Comparison of ENCODE assay signal across 10 cellular contexts in genomic region chr11:27699926-27700350, GRCh38. TPM values are rescaled to one million over a fixed set of nuclear protein-coding genes. Genes with fewer than 3 reads are reported as not detected.
A peak's percentile ranks its signal among the peaks of the same experiment; 100 is the strongest.
DNase-seq lines count a peak whose midpoint lies in the region; ATAC-seq, FAIRE-seq and TF ChIP-seq lines count a peak whose summit lies in the region.
"Had no signal": no experiment of that assay in that cellular context is flagged by ENCODE, and none has a peak within 500 bp of the region (broad histone marks: within the 10 kb centered on the region; RNA-seq: fewer than 3 reads in every experiment).

No MANE protein-coding gene starts in this region.

- no peaks in the 10 kb centered on the region for H3K79me2 ChIP-seq in MM.1S (ENCODE audit: low read length)

- no peaks in the 10 kb centered on the region for H3K36me3 ChIP-seq in BJ (ENCODE audit: control insufficient read depth, insufficient read depth, low read length)
- H3K36me3 ChIP-seq in MM.1S (replicated peaks; ENCODE audit: insufficient read depth, low read length): no peaks in the 10 kb centered on the region
- H3K36me3 ChIP-seq in esophagus (ENCODE audit: control insufficient read depth in 2 of 2, insufficient read depth in 2 of 2, low read length in 1 of 2): no peaks in the 10 kb centered on the region
- H3K36me3 ChIP-seq: adrenal gland had no signal

- H3K9me3 ChIP-seq in MM.1S (replicated peaks; ENCODE audit: insufficient read depth, low read length) (no peaks in the 10 kb centered on the region), esophagus (ENCODE audit: control insufficient read depth in 2 of 2, insufficient read depth in 1 of 2, low read depth in 1 of 2, low read length in 1 of 2) (no peaks in the 10 kb centered on the region)
- H3K9me3 ChIP-seq: adrenal gland had no signal

- H3K27ac ChIP-seq in MM.1S (ENCODE audit: low read length) (no peak overlapping the region), esophagus (ENCODE audit: low read depth in 2 of 2, low read length in 1 of 2) (peak overlapping the region in 1 of 2 donors; percentile 8)
- H3K27ac ChIP-seq: adrenal gland had no signal

- peak overlapping the region; percentile 20; the same call in 1 of the 2 replicates for H3K9ac ChIP-seq in MM.1S (ENCODE audit: low read length)

- no peaks in the 10 kb centered on the region for H3K36me3 Mint-ChIP-seq in osteocyte (ENCODE audit: unreplicated experiment)

- TF ChIP-seq CTCF in BJ (IDR thresholded peaks at IDR 0.05; ENCODE audit: insufficient read depth, low read depth, low read length): no peak
- TF ChIP-seq CTCF in MM.1S (IDR thresholded peaks at IDR 0.05; ENCODE audit: low read length): no peak
- no peak for TF ChIP-seq CTCF in osteocyte (IDR thresholded peaks at IDR 0.05)

- no peak for DNase-seq in BJ (ENCODE audit: low read depth)
- DNase-seq in MM.1S: no peak
- DNase-seq in osteocyte (ENCODE audit: extremely low spot score, unreplicated experiment): peak; percentile 84
- no peak for DNase-seq in frontal cortex (ENCODE audit: low spot score in 2 of 2)
- no peak for DNase-seq in activated CD4-positive, CD25-positive, alpha-beta regulatory T cell treated with anti-CD3 and anti-CD28 coated beads, Interleukin-2, amount 50 U/mL, for 72 hours
- no peak for DNase-seq in NCI-H226

- H3K4me3 ChIP-seq in BJ (ENCODE audit: low read depth, low read length): peak overlapping the region; percentile 96
- peak overlapping the region; percentile 77 for H3K4me3 ChIP-seq in MM.1S (ENCODE audit: low read length)
- H3K4me3 ChIP-seq in esophagus (ENCODE audit: low read depth in 1 of 2, low read length in 2 of 2): peak overlapping the region; percentile 51 to 59

- CTCF ChIA-PET in BJ (lab: Yijun Ruan, JAX): interaction anchor here (0.7 to 7.1 kb wide), 14 partner anchors 10 to 1644 kb away, joined by 3 to 75 read pairs (median 4); no protein-coding TSS in a partner anchor

- H3F3A ChIP-seq in MM.1S (ENCODE audit: insufficient read depth, low read length): peaks cover 5% of the 10 kb centered on the region; the same call in 1 of the 2 replicates

- no peak for ATAC-seq in HG03280 (IDR thresholded peaks at IDR 0.05; ENCODE audit: unreplicated experiment)

- peak overlapping the region; percentile 85 for H2AFZ ChIP-seq in MM.1S (ENCODE audit: low read length)

- H4K20me1 ChIP-seq in MM.1S (ENCODE audit: insufficient read depth, low read length): no peaks in the 10 kb centered on the region

- POLR2A ChIA-PET in BJ (lab: Charles Lee): interaction anchor here (0.6 to 1.4 kb wide), 8 partner anchors 17 to 974 kb away, joined by 3 to 14 read pairs (median 4); no protein-coding TSS in a partner anchor

- no peaks in the 10 kb centered on the region for H3K9me2 ChIP-seq in MM.1S (replicated peaks; ENCODE audit: insufficient read depth, low read length)

- peaks cover 2% of the 10 kb centered on the region for H3K27me3 Mint-ChIP-seq in osteocyte (ENCODE audit: unreplicated experiment)

- FAIRE-seq in frontal cortex (lab: Jason Lieb, UNC): no peak
- FAIRE-seq: GM12891 had no signal

- H3K27ac Mint-ChIP-seq in osteocyte (ENCODE audit: unreplicated experiment): peak overlapping the region; percentile 76

- H3K4me1 ChIP-seq in MM.1S (ENCODE audit: low read length): 0 out of 2 replicates have a peak, but pooled peaks cover 5% of the 10 kb centered on the region
- peaks cover 6 to 12% of the 10 kb centered on the region in 2 donors for H3K4me1 ChIP-seq in esophagus (ENCODE audit: control insufficient read depth in 2 of 2, insufficient read depth in 2 of 2, low read length in 1 of 2)

- WGBS in esophagus, 2 donors: 1% methylated on average over 25 to 28 of the region's 28 CpGs

- H3K4me2 ChIP-seq in MM.1S (ENCODE audit: low read depth, low read length): peak overlapping the region; percentile 100

- H3K4me1 Mint-ChIP-seq in osteocyte (ENCODE audit: unreplicated experiment): peaks cover 46% of the 10 kb centered on the region

- peak overlapping the region; percentile 86 for H3K4me3 Mint-ChIP-seq in osteocyte (ENCODE audit: unreplicated experiment)

- no peaks in the 10 kb centered on the region for H3K27me3 ChIP-seq in BJ (ENCODE audit: control insufficient read depth, insufficient read depth, low read length)
- H3K27me3 ChIP-seq in MM.1S (replicated peaks; ENCODE audit: insufficient read depth, low read length): no peaks in the 10 kb centered on the region; the same call in 1 of the 2 replicates
- peaks cover 0 to 18% of the 10 kb centered on the region in 2 donors for H3K27me3 ChIP-seq in esophagus (ENCODE audit: control insufficient read depth in 1 of 2, insufficient read depth in 2 of 2, low read length in 2 of 2)

- no peaks in the 10 kb centered on the region for H3K9me3 Mint-ChIP-seq in osteocyte (ENCODE audit: unreplicated experiment)

RNA-seq across cellular contexts. Expression of gene BDNF, which starts 0.3 kb away (rescaled TPM):
- polyA plus RNA-seq in BJ (2011; rRNA removed) (47.4 and 62.6 TPM in 2 replicates), esophagus (under 1 TPM; 0.37 to 0.80 TPM)
- 40.8 and 46.9 TPM in 2 replicates for polyA minus RNA-seq in BJ (2011; rRNA and poly(A)+ RNA removed)
- total RNA-seq in osteocyte (4.2 and 4.9 TPM in 2 replicates), frontal cortex (12.6 TPM)
